In the genomic region with DNA sequence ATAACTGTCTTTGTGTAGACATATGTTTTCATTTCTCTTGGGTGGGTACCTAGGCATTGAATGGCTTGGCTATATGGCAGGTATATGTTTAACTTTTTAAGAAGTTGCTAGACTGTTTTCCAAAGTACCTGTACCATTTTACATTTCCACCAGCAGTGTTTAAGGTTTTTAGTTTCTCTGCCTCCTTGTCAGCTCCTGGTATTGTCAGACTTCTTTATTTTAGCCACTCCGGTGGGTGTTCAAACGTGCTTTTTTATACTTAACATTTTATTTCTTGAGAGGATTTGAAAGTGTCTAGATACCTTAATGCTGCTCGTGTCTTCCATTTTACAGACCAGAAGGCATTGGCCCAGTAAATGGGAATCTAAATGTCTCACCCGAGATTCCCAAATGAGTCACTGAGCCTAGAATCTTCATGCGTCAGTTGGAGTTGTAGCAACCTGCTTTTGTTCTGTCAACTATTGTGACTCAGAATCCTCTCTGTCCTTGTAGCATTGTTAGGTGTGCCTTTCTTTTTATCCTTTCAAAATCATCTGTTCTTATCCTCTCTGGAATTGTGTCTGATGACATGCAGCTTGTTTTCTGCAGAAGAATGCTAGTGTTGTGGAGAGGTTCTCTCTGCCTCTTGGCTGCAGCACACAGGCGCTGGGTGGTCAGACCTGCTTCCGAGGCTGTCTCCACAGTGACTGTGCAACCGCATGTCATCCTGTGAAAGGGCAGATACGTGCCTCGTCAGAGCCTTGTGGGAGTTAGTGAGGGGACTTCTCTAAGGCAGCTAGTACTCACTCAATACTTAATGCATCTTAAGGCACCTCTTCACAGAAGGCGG, we compare ENCODE assay signal across 11 cellular contexts.
DNase-seq lines count a peak whose midpoint lies in the region; ATAC-seq and TF ChIP-seq lines count a peak whose summit lies in the region.
"Had no signal": no experiment of that assay in that cellular context is flagged by ENCODE, and none has a peak within 500 bp of the region (broad histone marks: within the 10 kb centered on the region; RNA-seq: fewer than 3 reads in every experiment).

No MANE protein-coding gene starts in this region.

- H3K27ac Mint-ChIP-seq in T-helper 2 cell treated with Interferon-gamma antibody and Interleukin-4, amounts not matched to agents 5 μg/mL and 100 μg/mL, for 36 hours = no peak overlapping the region
- H3K27ac Mint-ChIP-seq in Caco-2 (ENCODE audit: unreplicated experiment) = no peak overlapping the region
- H3K27ac Mint-ChIP-seq: activated naive CD8-positive, alpha-beta T cell treated with anti-CD3 and anti-CD28 coated beads, Interleukin-2, amount 10 ng/mL, durations not matched to agents 7 days and 5 days; IgD-negative memory B cell had no signal

- TF ChIP-seq CTCF in upper lobe of right lung (IDR thresholded peaks at IDR 0.05) (no peak), Caco-2 (IDR thresholded peaks at IDR 0.05; ENCODE audit: insufficient read depth in 1 of 2, low read depth in 1 of 2, low read length in 1 of 2, severe bottlenecking in 1 of 2, unreplicated experiment in 1 of 2) (no peak)

- no peak overlapping the region for H3K4me3 Mint-ChIP-seq in T-helper 2 cell treated with Interferon-gamma antibody and Interleukin-4, amounts not matched to agents 5 μg/mL and 100 μg/mL, for 36 hours
- no peak overlapping the region for H3K4me3 Mint-ChIP-seq in Caco-2 (ENCODE audit: unreplicated experiment)
- H3K4me3 Mint-ChIP-seq: activated naive CD8-positive, alpha-beta T cell treated with anti-CD3 and anti-CD28 coated beads, Interleukin-2, amount 10 ng/mL, durations not matched to agents 7 days and 5 days; IgD-negative memory B cell had no signal

- H3K36me3 ChIP-seq in upper lobe of right lung (peaks cover 48% of the 10 kb centered on the region), Caco-2 (ENCODE audit: control insufficient read depth, insufficient read depth, low read length) (peaks cover 2% of the 10 kb centered on the region)

- no TSS peak for BruUV-seq in Caco-2 (replicated peaks; lab: Mats Ljungman, UMichigan)

- H3K27me3 ChIP-seq in upper lobe of right lung (no peaks in the 10 kb centered on the region), Caco-2 (replicated peaks; ENCODE audit: control insufficient read depth, insufficient read depth, low read length) (no peaks in the 10 kb centered on the region)
- H3K27me3 ChIP-seq: BLaER1 had no signal

- CTCF ChIA-PET in Caco-2 (lab: Charles Lee) = no interaction called here

- H3K9me3 ChIP-seq in upper lobe of right lung = no peaks in the 10 kb centered on the region
- no peaks in the 10 kb centered on the region for H3K9me3 ChIP-seq in Caco-2
- H3K9me3 ChIP-seq: BLaER1 had no signal

- peaks cover 13% of the 10 kb centered on the region for H3K36me3 Mint-ChIP-seq in T-helper 2 cell treated with Interferon-gamma antibody and Interleukin-4, amounts not matched to agents 5 μg/mL and 100 μg/mL, for 36 hours (ENCODE audit: low read depth)
- peaks cover 73% of the 10 kb centered on the region for H3K36me3 Mint-ChIP-seq in Caco-2 (ENCODE audit: insufficient read depth, unreplicated experiment)
- H3K36me3 Mint-ChIP-seq: activated naive CD8-positive, alpha-beta T cell treated with anti-CD3 and anti-CD28 coated beads, Interleukin-2, amount 10 ng/mL, durations not matched to agents 7 days and 5 days had no signal

- H3K27me3 Mint-ChIP-seq in T-helper 2 cell treated with Interferon-gamma antibody and Interleukin-4, amounts not matched to agents 5 μg/mL and 100 μg/mL, for 36 hours (ENCODE audit: low read depth) = no peaks in the 10 kb centered on the region
- no peaks in the 10 kb centered on the region for H3K27me3 Mint-ChIP-seq in Caco-2 (ENCODE audit: insufficient read depth, unreplicated experiment)
- H3K27me3 Mint-ChIP-seq: activated naive CD8-positive, alpha-beta T cell treated with anti-CD3 and anti-CD28 coated beads, Interleukin-2, amount 10 ng/mL, durations not matched to agents 7 days and 5 days; IgD-negative memory B cell had no signal

- ATAC-seq in upper lobe of right lung = peak; percentile 86

- H3K4me1 ChIP-seq in upper lobe of right lung (peaks cover 42% of the 10 kb centered on the region), Caco-2 (no peaks in the 10 kb centered on the region)

- H3K9me3 Mint-ChIP-seq in T-helper 2 cell treated with Interferon-gamma antibody and Interleukin-4, amounts not matched to agents 5 μg/mL and 100 μg/mL, for 36 hours = no peaks in the 10 kb centered on the region
- no peaks in the 10 kb centered on the region for H3K9me3 Mint-ChIP-seq in Caco-2 (ENCODE audit: unreplicated experiment)
- H3K9me3 Mint-ChIP-seq: activated naive CD8-positive, alpha-beta T cell treated with anti-CD3 and anti-CD28 coated beads, Interleukin-2, amount 10 ng/mL, durations not matched to agents 7 days and 5 days; IgD-negative memory B cell had no signal

- H3K4me3 ChIP-seq in upper lobe of right lung (no peak overlapping the region), Caco-2 (ENCODE audit: low read depth, low read length) (no peak overlapping the region)
- H3K4me3 ChIP-seq: BLaER1 had no signal

- peak overlapping the region; percentile 67 for H3K27ac ChIP-seq in upper lobe of right lung
- H3K27ac ChIP-seq: BLaER1 had no signal

- peaks cover 4% of the 10 kb centered on the region for H3K4me1 Mint-ChIP-seq in T-helper 2 cell treated with Interferon-gamma antibody and Interleukin-4, amounts not matched to agents 5 μg/mL and 100 μg/mL, for 36 hours (ENCODE audit: low read depth)
- peaks cover 6% of the 10 kb centered on the region for H3K4me1 Mint-ChIP-seq in Caco-2 (ENCODE audit: low read depth, unreplicated experiment)
- H3K4me1 Mint-ChIP-seq: IgD-negative memory B cell had no signal

- DNase-seq in T-helper 2 cell treated with Interferon-gamma antibody and Interleukin-4, amounts not matched to agents 5 μg/mL and 100 μg/mL, for 36 hours (ENCODE audit: low spot score) = peak; percentile 21
- DNase-seq in T-helper 2 cell (no peak), cerebellar cortex (ENCODE audit: low spot score) (peak; percentile 69), lung microvascular endothelial cell (ENCODE audit: low read depth in 2 of 2) (peak; percentile 68 to 95), upper lobe of right lung (peak; percentile 71), Caco-2 (no peak), mucosa of gallbladder (ENCODE audit: low spot score) (no peak), epidermal melanocyte (ENCODE audit: insufficient read length, low spot score) (no peak)
- DNase-seq: activated naive CD8-positive, alpha-beta T cell treated with anti-CD3 and anti-CD28 coated beads, Interleukin-2, amount 10 ng/mL, durations not matched to agents 7 days and 5 days had no signal

- POLR2A ChIA-PET in Caco-2 (lab: Charles Lee) = no interaction called here

- intact Hi-C loops in upper lobe of right lung (cut with DNase I) = no loop called here
- intact Hi-C loops in Caco-2 (cut with micrococcal nuclease; ENCODE audit: unreplicated experiment) = no loop called here

Comparison
In these comparisons a context has a peak if more than half of its experiments do, and no peak if none do; other contexts are left out.
1. DNase-seq: peak in T-helper 2 cell treated with Interferon-gamma antibody and Interleukin-4, amounts not matched to agents 5 μg/mL and 100 μg/mL, for 36 hours (single experiment), cerebellar cortex (single experiment), lung microvascular endothelial cell (2 of 2) and upper lobe of right lung (single experiment); none in T-helper 2 cell (0 of 5), Caco-2 (0 of 2), mucosa of gallbladder (single experiment) and epidermal melanocyte (single experiment).